9 cellular contexts compared by ENCODE assay signal in genomic region chr19:11154683-11155047, GRCh38. TPM values are rescaled to one million over a fixed set of nuclear protein-coding genes. Genes with fewer than 3 reads are reported as not detected.
DNase-seq lines count a peak whose midpoint lies in the region; ATAC-seq and TF ChIP-seq lines count a peak whose summit lies in the region.
"Had no signal": no experiment of that assay in that cellular context is flagged by ENCODE, and none has a peak within 500 bp of the region (broad histone marks: within the 10 kb centered on the region; RNA-seq: fewer than 3 reads in every experiment).

No MANE protein-coding gene starts in this region.

- H3K4me1 Mint-ChIP-seq in Caco-2 (ENCODE audit: low read depth, unreplicated experiment) (peaks cover 11% of the 10 kb centered on the region), nephron (peaks cover 42% of the 10 kb centered on the region)

- H3K27me3 Mint-ChIP-seq in Caco-2 (ENCODE audit: insufficient read depth, unreplicated experiment) (no peaks in the 10 kb centered on the region), nephron (ENCODE audit: low read depth) (no peaks in the 10 kb centered on the region)

- H3K4me1 ChIP-seq in Caco-2, result peaks cover 9% of the 10 kb centered on the region; the same call in 1 of the 2 replicates
- peaks cover 25% of the 10 kb centered on the region for H3K4me1 ChIP-seq in mammary epithelial cell (ENCODE audit: insufficient read depth, low read length)

- CTCF ChIA-PET in Caco-2 (lab: Charles Lee) (no interaction called here), mammary epithelial cell (lab: Charles Lee; ENCODE audit: low non-redundant PET) (interaction anchor here (1.0 kb wide), 1 partner anchor 29 kb away, joined by 6 read pairs; no protein-coding TSS in a partner anchor)

- ATAC-seq in GM18505 (IDR thresholded peaks at IDR 0.05; ENCODE audit: unreplicated experiment) (no peak), GM18519 (IDR thresholded peaks at IDR 0.05; ENCODE audit: low FRiP score, unreplicated experiment) (no peak)

- no peak for DNase-seq in Caco-2
- DNase-seq in LNCaP clone FGC (ENCODE audit: low read depth), result no peak
- no peak for DNase-seq in mammary epithelial cell
- DNase-seq in stimulated activated CD4-positive, alpha-beta T cell treated with anti-CD3 and anti-CD28 coated beads, Interleukin-1b, Interleukin-23, amount 100 ng/mL, for 48 hours, result no peak
- DNase-seq in D341Med (ENCODE audit: low spot score), result no peak
- DNase-seq: NCI-H1694 had no signal

- in situ Hi-C loops in mammary epithelial cell (cut with MboI; ENCODE audit: low sequenced_read_pairs in 2 of 2), result no loop called here

- peak overlapping the region; percentile 56 for H3K9ac ChIP-seq in mammary epithelial cell (ENCODE audit: insufficient read depth, low read length)

- H2AFZ ChIP-seq in mammary epithelial cell (ENCODE audit: low read depth, low read length), result no peak overlapping the region

- peak overlapping the region; percentile 99 for H3K4me3 ChIP-seq in Caco-2 (ENCODE audit: low read depth, low read length)
- peak overlapping the region; percentile 86 for H3K4me3 ChIP-seq in LNCaP clone FGC (ENCODE audit: low read depth, low read length)
- H3K4me3 ChIP-seq in mammary epithelial cell (replicated peaks in 1 of 3; ENCODE audit: insufficient read depth in 1 of 3, low read depth in 2 of 3, low read length in 3 of 3), result peak overlapping the region; percentile 58 to 80 (median 76)

- peak overlapping the region; percentile 73 for H3K4me3 Mint-ChIP-seq in Caco-2 (ENCODE audit: unreplicated experiment)
- peak overlapping the region; percentile 83 to 88 (median 88) for H3K4me3 Mint-ChIP-seq in nephron

- H3K36me3 ChIP-seq in Caco-2 (ENCODE audit: control insufficient read depth, insufficient read depth, low read length) (no peaks in the 10 kb centered on the region; the same call in 1 of the 2 replicates), mammary epithelial cell (ENCODE audit: insufficient read depth, low read length) (peaks cover 5% of the 10 kb centered on the region)

- TF ChIP-seq CTCF in Caco-2 (IDR thresholded peaks at IDR 0.05; ENCODE audit: insufficient read depth in 1 of 2, low read depth in 1 of 2, low read length in 1 of 2, severe bottlenecking in 1 of 2, unreplicated experiment in 1 of 2) (no peak), LNCaP clone FGC (IDR thresholded peaks at IDR 0.05; ENCODE audit: control insufficient read depth, extremely low read depth, insufficient read depth) (no peak), mammary epithelial cell (conservative IDR thresholded peaks at IDR 0.05 in 1 of 2, IDR thresholded peaks at IDR 0.05 in 1 of 2; ENCODE audit: extremely low read depth in 1 of 2, insufficient read depth in 1 of 2, low read depth in 1 of 2, low read length in 2 of 2) (no peak), nephron (IDR thresholded peaks at IDR 0.05; ENCODE audit: unreplicated experiment in 3 of 3) (no peak)

- no peak for TF ChIP-seq POLR2A in GM18505 (IDR thresholded peaks at IDR 0.05; ENCODE audit: borderline replicate concordance, extremely low read depth, insufficient read depth, insufficient read length)

- POLR2A ChIA-PET in Caco-2 (lab: Charles Lee), result no interaction called here

- H3K27ac ChIP-seq in mammary epithelial cell (ENCODE audit: insufficient read depth, low read depth, low read length), result no peak overlapping the region

- dilution Hi-C loops in mammary epithelial cell (cut with HindIII; ENCODE audit: low sequenced_read_pairs), result no loop called here

- H3K27ac Mint-ChIP-seq in Caco-2 (ENCODE audit: unreplicated experiment) (peak overlapping the region; percentile 2), nephron (peak overlapping the region; percentile 34 to 43 (median 36))

- H3K4me2 ChIP-seq in mammary epithelial cell (ENCODE audit: insufficient read depth, low read depth, low read length), result peak overlapping the region; percentile 84

- no peaks in the 10 kb centered on the region for H3K27me3 ChIP-seq in Caco-2 (replicated peaks; ENCODE audit: control insufficient read depth, insufficient read depth, low read length)
- no peaks in the 10 kb centered on the region for H3K27me3 ChIP-seq in mammary epithelial cell (ENCODE audit: insufficient read depth, low read length)

- no peaks in the 10 kb centered on the region for H3K9me3 Mint-ChIP-seq in Caco-2 (ENCODE audit: unreplicated experiment)
- no peaks in the 10 kb centered on the region for H3K9me3 Mint-ChIP-seq in nephron

- BruUV-seq in Caco-2 (replicated peaks; lab: Mats Ljungman, UMichigan), result TSS peak; percentile 54
- no TSS peak for BruUV-seq in mammary epithelial cell (replicated peaks; lab: Mats Ljungman, UMichigan)

- H4K20me1 ChIP-seq in mammary epithelial cell (ENCODE audit: insufficient read depth, low read length), result no peaks in the 10 kb centered on the region

- H3K9me3 ChIP-seq in Caco-2 (no peaks in the 10 kb centered on the region), mammary epithelial cell (replicated peaks; ENCODE audit: insufficient read depth, low read length) (no peaks in the 10 kb centered on the region)

- peaks cover 43% of the 10 kb centered on the region for H3K79me2 ChIP-seq in mammary epithelial cell (ENCODE audit: insufficient read depth, low read length)

- peaks cover 22% of the 10 kb centered on the region for H3K36me3 Mint-ChIP-seq in Caco-2 (ENCODE audit: insufficient read depth, unreplicated experiment)
- peaks cover 4% of the 10 kb centered on the region for H3K36me3 Mint-ChIP-seq in nephron (ENCODE audit: low read depth)

- intact Hi-C loops in Caco-2 (cut with micrococcal nuclease; ENCODE audit: unreplicated experiment), result loop anchor here (2.0 kb wide), 1 partner anchor 16 kb away; no protein-coding TSS in a partner anchor
- intact Hi-C loops in mammary epithelial cell (cut with micrococcal nuclease), result no loop called here

- WGBS in mammary epithelial cell (ENCODE audit: low coverage, missing lambda C conversion rate), result 45% methylated on average over 5 of the region's 6 CpGs

RNA-seq across cellular contexts. Expression of gene SPC24, which starts 0.9 kb away (rescaled TPM):
- total RNA-seq in Caco-2 (2022) (35.7 and 44.8 TPM in 2 replicates), mammary epithelial cell (10 to 100 TPM in 1 of 2 donors, 1 to 10 TPM in 1; 2.2 to 35.4 TPM)
- 24.8 TPM for polyA plus RNA-seq in mammary epithelial cell
- polyA minus RNA-seq in mammary epithelial cell, result 23.2 TPM

RNA-seq across cellular contexts. Expression of gene KANK2, which starts 42.7 kb away (rescaled TPM):
- total RNA-seq in Caco-2 (2022) (17.6 and 21.2 TPM in 2 replicates), mammary epithelial cell (10 to 100 TPM; 18.2 to 19.4 TPM)
- 14.7 TPM for polyA plus RNA-seq in mammary epithelial cell
- polyA minus RNA-seq in mammary epithelial cell, result 34.0 TPM
